Comparison of ENCODE assay signal across 8 cellular contexts in the genomic region with DNA sequence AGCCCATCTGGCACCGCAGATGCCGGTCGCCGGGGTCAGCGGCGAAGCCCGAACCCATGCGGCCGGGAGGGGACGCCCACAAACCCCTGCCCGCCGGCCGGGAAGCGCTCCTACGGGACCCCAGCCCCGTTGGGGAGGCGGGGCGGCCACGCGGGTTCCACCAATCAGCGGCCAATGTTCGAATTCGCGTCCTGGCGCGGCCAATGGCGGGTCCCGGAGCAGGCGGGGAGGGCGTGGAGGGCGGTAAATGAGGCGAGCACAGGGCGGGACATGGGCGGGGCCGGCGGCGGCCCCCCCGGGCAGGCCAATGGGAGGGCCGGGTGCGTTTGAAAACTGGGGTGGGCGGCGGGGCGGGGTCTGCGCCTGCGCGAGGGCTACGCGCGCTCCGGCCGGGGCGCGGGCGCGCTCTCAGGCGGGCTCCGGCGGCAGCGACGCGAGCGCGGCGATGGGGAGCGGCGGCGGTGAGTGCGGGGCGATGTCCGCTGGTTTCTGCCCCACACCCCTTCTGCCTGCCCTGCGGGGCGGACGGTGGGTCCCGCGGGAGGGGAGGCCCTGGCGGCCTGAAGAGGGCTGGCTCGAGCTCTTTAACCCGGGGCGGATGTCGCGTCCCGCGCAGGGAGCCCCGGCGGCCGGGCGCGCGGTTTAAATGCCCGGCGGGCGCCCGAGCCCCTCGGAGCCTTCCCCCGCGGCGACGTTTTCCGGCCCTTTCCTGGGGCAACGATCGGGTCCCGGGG. TPM values are rescaled to one million over a fixed set of nuclear protein-coding genes. Genes with fewer than 3 reads are reported as not detected.
DNase-seq lines count a peak whose midpoint lies in the region; ATAC-seq, FAIRE-seq and TF ChIP-seq lines count a peak whose summit lies in the region.

A gene with protein sequence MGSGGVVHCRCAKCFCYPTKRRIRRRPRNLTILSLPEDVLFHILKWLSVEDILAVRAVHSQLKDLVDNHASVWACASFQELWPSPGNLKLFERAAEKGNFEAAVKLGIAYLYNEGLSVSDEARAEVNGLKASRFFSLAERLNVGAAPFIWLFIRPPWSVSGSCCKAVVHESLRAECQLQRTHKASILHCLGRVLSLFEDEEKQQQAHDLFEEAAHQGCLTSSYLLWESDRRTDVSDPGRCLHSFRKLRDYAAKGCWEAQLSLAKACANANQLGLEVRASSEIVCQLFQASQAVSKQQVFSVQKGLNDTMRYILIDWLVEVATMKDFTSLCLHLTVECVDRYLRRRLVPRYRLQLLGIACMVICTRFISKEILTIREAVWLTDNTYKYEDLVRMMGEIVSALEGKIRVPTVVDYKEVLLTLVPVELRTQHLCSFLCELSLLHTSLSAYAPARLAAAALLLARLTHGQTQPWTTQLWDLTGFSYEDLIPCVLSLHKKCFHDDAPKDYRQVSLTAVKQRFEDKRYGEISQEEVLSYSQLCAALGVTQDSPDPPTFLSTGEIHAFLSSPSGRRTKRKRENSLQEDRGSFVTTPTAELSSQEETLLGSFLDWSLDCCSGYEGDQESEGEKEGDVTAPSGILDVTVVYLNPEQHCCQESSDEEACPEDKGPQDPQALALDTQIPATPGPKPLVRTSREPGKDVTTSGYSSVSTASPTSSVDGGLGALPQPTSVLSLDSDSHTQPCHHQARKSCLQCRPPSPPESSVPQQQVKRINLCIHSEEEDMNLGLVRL (plus strand): TSS at position 411 of the 734 bp plus-strand sequence. CDS start 35 bp downstream, at position 446.

- ATAC-seq in GM21367 (IDR thresholded peaks at IDR 0.05; ENCODE audit: unreplicated experiment) = peak; percentile 73

- H3K36me3 ChIP-seq in Caco-2 (ENCODE audit: control insufficient read depth, insufficient read depth, low read length) (no peaks in the 10 kb centered on the region; the same call in 1 of the 2 replicates), endodermal cell (ENCODE audit: control insufficient read depth, insufficient read depth, low read length) (peaks cover 34% of the 10 kb centered on the region)

- H3K4me1 Mint-ChIP-seq in Caco-2 (ENCODE audit: low read depth, unreplicated experiment) = peaks cover 21% of the 10 kb centered on the region
- peaks cover 18% of the 10 kb centered on the region for H3K4me1 Mint-ChIP-seq in endodermal cell

- H3K4me3 Mint-ChIP-seq in Caco-2 (ENCODE audit: unreplicated experiment) = peak within 1 kb of the TSS; percentile 90
- peak within 1 kb of the TSS; percentile 75 for H3K4me3 Mint-ChIP-seq in endodermal cell

- peak; percentile 97 to 98 for DNase-seq in Caco-2
- peak; percentile 95 for DNase-seq in HTR-8/SVneo (ENCODE audit: insufficient read length, low spot score)
- DNase-seq in NOMO-1 treated with DMSO at 0.1 percent for 48 hours (lab: John Stamatoyannopoulos, UW; ENCODE audit: unreplicated experiment) = peak; percentile 87
- peak; percentile 87 for DNase-seq in activated CD8-positive, alpha-beta memory T cell treated with anti-CD3 and anti-CD28 coated beads, Interleukin-2, amount 50 U/mL, for 1 hour (ENCODE audit: extremely low read depth)
- DNase-seq in endodermal cell = peak; percentile 100
- DNase-seq in mesenteric fat pad (ENCODE audit: low spot score) = peak; percentile 99
- peak; percentile 96 for DNase-seq in stimulated activated CD8-positive, alpha-beta memory T cell treated with anti-CD3 and anti-CD28 coated beads, Interleukin-15, amount 100 ng/mL, for 1 hour (ENCODE audit: low read depth)

- H3K9me3 ChIP-seq in Caco-2 = no peaks in the 10 kb centered on the region
- H3K9me3 ChIP-seq in endodermal cell (ENCODE audit: control insufficient read depth, low read length) = no peaks in the 10 kb centered on the region

- no peak for TF ChIP-seq CTCF in Caco-2 (IDR thresholded peaks at IDR 0.05; ENCODE audit: insufficient read depth in 1 of 2, low read depth in 1 of 2, low read length in 1 of 2, severe bottlenecking in 1 of 2, unreplicated experiment in 1 of 2)
- peak; percentile 10 for TF ChIP-seq CTCF in endodermal cell (conservative IDR thresholded peaks at IDR 0.05)

- H3K36me3 Mint-ChIP-seq in Caco-2 (ENCODE audit: insufficient read depth, unreplicated experiment) (peaks cover 51% of the 10 kb centered on the region), endodermal cell (ENCODE audit: low read depth) (peaks cover 19% of the 10 kb centered on the region)

- H3K9me3 Mint-ChIP-seq in Caco-2 (ENCODE audit: unreplicated experiment) (no peaks in the 10 kb centered on the region), endodermal cell (no peaks in the 10 kb centered on the region)

- CTCF ChIA-PET in Caco-2 (lab: Charles Lee) = interaction anchor here (0.6 to 1.0 kb wide), 5 partner anchors 11 to 394 kb away, joined by 3 to 4 read pairs (median 4); a partner anchor contains a TSS

- POLR2A ChIA-PET in Caco-2 (lab: Charles Lee) = interaction anchor here (0.6 kb wide), 2 partner anchors 47 to 57 kb away, joined by 3 to 4 read pairs; no protein-coding TSS in a partner anchor

- H3K4me3 ChIP-seq in Caco-2 (ENCODE audit: low read depth, low read length) (peak within 1 kb of the TSS; percentile 90), endodermal cell (ENCODE audit: low read length) (peak within 1 kb of the TSS; percentile 90)

- WGBS in endodermal cell (ENCODE audit: insufficient coverage in 1 of 2, insufficient read length in 1 of 2), 2 experiments = 0% methylated on average over 37 to 102 of the region's 102 CpGs

- H3K27me3 Mint-ChIP-seq in Caco-2 (ENCODE audit: insufficient read depth, unreplicated experiment) = no peaks in the 10 kb centered on the region
- H3K27me3 Mint-ChIP-seq in endodermal cell (ENCODE audit: insufficient read depth) = peaks cover 5% of the 10 kb centered on the region

- intact Hi-C loops in Caco-2 (cut with micrococcal nuclease; ENCODE audit: unreplicated experiment) = loop anchor here (2.0 to 10.0 kb wide), 2 partner anchors 88 to 164 kb away; a partner anchor contains a TSS

- H3K27me3 ChIP-seq in Caco-2 (replicated peaks; ENCODE audit: control insufficient read depth, insufficient read depth, low read length) (no peaks in the 10 kb centered on the region), endodermal cell (ENCODE audit: control insufficient read depth, insufficient read depth, low read length, poor library complexity, severe bottlenecking) (no peaks in the 10 kb centered on the region)

- peak; percentile 98 for FAIRE-seq in HTR-8/SVneo (lab: Jason Lieb, UNC)

- peak within 1 kb of the TSS; percentile 66 for H3K27ac ChIP-seq in endodermal cell (ENCODE audit: low read depth, low read length)

- peak within 1 kb of the TSS; percentile 71 for H3K9ac ChIP-seq in endodermal cell (ENCODE audit: extremely low read depth, low read length, poor library complexity, severe bottlenecking)

- no TSS peak for BruUV-seq in Caco-2 (replicated peaks; lab: Mats Ljungman, UMichigan)

- H3K27ac Mint-ChIP-seq in Caco-2 (ENCODE audit: unreplicated experiment) (peak within 1 kb of the TSS; percentile 92), endodermal cell (peak within 1 kb of the TSS; percentile 84)

- H3K4me1 ChIP-seq in Caco-2 = peaks cover 15% of the 10 kb centered on the region
- H3K4me1 ChIP-seq in endodermal cell (ENCODE audit: control insufficient read depth, insufficient read depth, low read length) = peaks cover 9% of the 10 kb centered on the region

RNA-seq across cellular contexts. Expression of the gene that starts here (rescaled TPM):
- total RNA-seq in Caco-2 (2022) (48.7 and 52.4 TPM in 2 replicates), endodermal cell (10 to 100 TPM; 50.8 to 58.9 TPM), mesenteric fat pad (3.9 TPM)
- 35.3 TPM for polyA plus RNA-seq in endodermal cell (2013, experiment 1 of 2)
- 35.1 TPM for polyA plus RNA-seq in endodermal cell (2013, experiment 2 of 2)

Comparison
In these comparisons a context has a peak if more than half of its experiments do, and no peak if none do; other contexts are left out.
1. Peak in every context shown above with its lines: DNase-seq, ATAC-seq, H3K4me3 ChIP-seq and H3K27ac ChIP-seq.
2. RNA of the gene that starts here (total RNA-seq): 50.8 to 58.9 TPM in endodermal cell and 48.7 to 52.4 TPM in Caco-2; 3.9 TPM in mesenteric fat pad (single experiment); every median in the first group is over 10 times any median in the second.